8 cellular contexts compared by ENCODE assay signal in the genomic region with DNA sequence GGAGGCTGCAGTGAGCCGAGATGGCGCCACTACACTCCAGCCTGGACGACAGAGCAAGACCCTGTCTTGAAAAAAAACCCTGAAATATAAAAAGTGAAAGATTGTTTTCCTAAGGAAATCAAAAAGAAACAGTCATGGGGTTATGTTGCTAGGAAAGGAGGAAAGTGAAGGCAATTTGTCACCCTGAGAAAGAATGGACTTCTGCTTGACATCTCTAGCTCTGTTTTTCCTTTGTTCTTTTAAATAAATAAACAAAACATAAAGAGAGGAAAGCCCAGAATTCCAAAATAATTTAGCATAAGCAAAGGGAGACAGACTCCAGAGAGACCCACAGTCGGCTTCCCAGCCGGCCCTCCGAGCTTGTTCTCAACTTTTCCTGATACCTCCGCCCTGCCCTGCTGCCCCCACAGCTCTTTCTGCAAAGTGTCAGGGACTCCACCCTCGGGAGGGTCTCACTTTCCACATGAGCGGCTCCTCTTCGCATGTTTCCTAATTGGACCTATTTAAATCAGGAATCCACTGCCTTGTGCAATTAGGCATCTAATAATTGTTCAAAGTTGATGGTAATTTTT.
"Had no signal": no experiment of that assay in that cellular context is flagged by ENCODE, and none has a peak within 500 bp of the region (broad histone marks: within the 10 kb centered on the region; RNA-seq: fewer than 3 reads in every experiment).

No MANE protein-coding gene starts in this region.

- H2AFZ ChIP-seq: GM23248 had no signal

- FAIRE-seq: HTR-8/SVneo, K562 had no signal

- H3K4me3 ChIP-seq: GM23248, K562 had no signal

- H3K9ac ChIP-seq: GM23248 had no signal

- ATAC-seq: HCT116, K562 had no signal

- DNase-seq: GM23248, GOT3, H9, HFFc6, IMR-90 had no signal

- H3K9me3 Mint-ChIP-seq: HFFc6 had no signal

- H3K27ac Mint-ChIP-seq: H9, HFFc6 had no signal

- H3K4me3 Mint-ChIP-seq: H9, HFFc6 had no signal

- H3K27ac ChIP-seq: GM23248 had no signal
